Comparison of ENCODE assay signal across 12 cellular contexts in genomic region chr1:244839656-244840055, GRCh38. TPM values are rescaled to one million over a fixed set of nuclear protein-coding genes. Genes with fewer than 3 reads are reported as not detected.
DNase-seq lines count a peak whose midpoint lies in the region; ATAC-seq lines count a peak whose summit lies in the region.
"Had no signal": no experiment of that assay in that cellular context is flagged by ENCODE, and none has a peak within 500 bp of the region (broad histone marks: within the 10 kb centered on the region; RNA-seq: fewer than 3 reads in every experiment).

No MANE protein-coding gene starts in this region.

- intact Hi-C loops in naive thymus-derived CD4-positive, alpha-beta T cell (cut with micrococcal nuclease), result loop anchor here in 1 of 2 donors (5.0 to 10.0 kb wide), 3 partner anchors 515 to 1585 kb away; partner anchors contain the start of genes CEP170 and SDCCAG8

- peak overlapping the region; percentile 32 for H3K27ac Mint-ChIP-seq in activated T-helper 17 cell treated with anti-CD3 and anti-CD28 coated beads, Interleukin-2, amount 50 U/mL, for 72 hours
- peak overlapping the region in 6 of 9 donors; percentile 14 to 63 (median 56) for H3K27ac Mint-ChIP-seq in naive thymus-derived CD4-positive, alpha-beta T cell

- no peaks in the 10 kb centered on the region for H3K9me3 Mint-ChIP-seq in activated T-helper 17 cell treated with anti-CD3 and anti-CD28 coated beads, Interleukin-2, amount 50 U/mL, for 72 hours
- peaks cover 0 to 12% (median 0%) of the 10 kb centered on the region in 11 donors for H3K9me3 Mint-ChIP-seq in naive thymus-derived CD4-positive, alpha-beta T cell

- peaks cover 98% of the 10 kb centered on the region for H3K36me3 Mint-ChIP-seq in activated T-helper 17 cell treated with anti-CD3 and anti-CD28 coated beads, Interleukin-2, amount 50 U/mL, for 72 hours (ENCODE audit: low read depth)
- H3K36me3 Mint-ChIP-seq in naive thymus-derived CD4-positive, alpha-beta T cell, result peaks cover 0 to 53% (median 27%) of the 10 kb centered on the region in 5 donors

- CTCF ChIA-PET in naive thymus-derived CD4-positive, alpha-beta T cell (lab: Charles Lee), result interaction anchor here (1.2 to 8.1 kb wide), 2 partner anchors 10 to 23 kb away, joined by 3 to 83 read pairs; partner anchors contain the start of gene HNRNPU

- no peak overlapping the region for H4K91ac ChIP-seq in neuronal stem cell (ENCODE audit: low read depth, low read length, poor library complexity)

- H3K9ac ChIP-seq in neuronal stem cell (ENCODE audit: low read depth, low read length, poor library complexity), result no peak overlapping the region

- H4K8ac ChIP-seq in neuronal stem cell (ENCODE audit: low read depth, low read length), result no peak overlapping the region

- no peak for ATAC-seq in activated T-helper 17 cell treated with anti-CD3 and anti-CD28 coated beads, Interleukin-2, amount 50 U/mL, for 72 hours (replicated peaks)
- ATAC-seq in naive thymus-derived CD4-positive, alpha-beta T cell, result no peak

- H3K27me3 ChIP-seq in naive thymus-derived CD4-positive, alpha-beta T cell (ENCODE audit: control insufficient read depth in 2 of 2, insufficient read depth in 2 of 2, low read length in 2 of 2), result no peaks in the 10 kb centered on the region
- no peaks in the 10 kb centered on the region for H3K27me3 ChIP-seq in neuronal stem cell (ENCODE audit: control insufficient read depth in 3 of 3, insufficient read depth in 3 of 3, low read depth in 1 of 3, low read length in 3 of 3)

- H3K4me1 ChIP-seq in naive thymus-derived CD4-positive, alpha-beta T cell (ENCODE audit: control insufficient read depth in 2 of 2, insufficient read depth in 2 of 2, low read length in 2 of 2), result peaks cover 26 to 27% of the 10 kb centered on the region in 2 donors
- peaks cover 1 to 3% of the 10 kb centered on the region in 2 donors for H3K4me1 ChIP-seq in neuronal stem cell (ENCODE audit: control insufficient read depth in 2 of 2, insufficient read depth in 1 of 2, low read depth in 1 of 2, low read length in 2 of 2)

- H2BK5ac ChIP-seq in neuronal stem cell (ENCODE audit: low read length), result no peak overlapping the region

- H3K18ac ChIP-seq in neuronal stem cell (ENCODE audit: low read length), result no peak overlapping the region

- peak overlapping the region; percentile 93 for H3K4me3 Mint-ChIP-seq in activated T-helper 17 cell treated with anti-CD3 and anti-CD28 coated beads, Interleukin-2, amount 50 U/mL, for 72 hours
- peak overlapping the region in 3 of 10 donors; percentile 9 to 33 (median 20) for H3K4me3 Mint-ChIP-seq in naive thymus-derived CD4-positive, alpha-beta T cell

- WGBS in neuronal stem cell (ENCODE audit: extremely low coverage in 2 of 2, insufficient read length in 2 of 2, insufficient replicate concordance in 1 of 2), 2 donors, result no CpG with 5 or more reads among the region's 2 CpGs

- no peak overlapping the region for H3K23ac ChIP-seq in neuronal stem cell (ENCODE audit: low read depth, low read length, poor library complexity)

- no peak overlapping the region for H3K4me2 ChIP-seq in neuronal stem cell (ENCODE audit: insufficient read depth, low read length, poor library complexity, severe bottlenecking)

- H2AFZ ChIP-seq in neuronal stem cell (ENCODE audit: low read length), result no peak overlapping the region

- H3K4ac ChIP-seq in neuronal stem cell (ENCODE audit: low read length), result no peak overlapping the region

- H3K27me3 Mint-ChIP-seq in activated T-helper 17 cell treated with anti-CD3 and anti-CD28 coated beads, Interleukin-2, amount 50 U/mL, for 72 hours, result no peaks in the 10 kb centered on the region
- no peaks in the 10 kb centered on the region for H3K27me3 Mint-ChIP-seq in naive thymus-derived CD4-positive, alpha-beta T cell

- H2BK12ac ChIP-seq in neuronal stem cell (ENCODE audit: low read length), result no peak overlapping the region

- no peak overlapping the region for H2AK5ac ChIP-seq in neuronal stem cell (ENCODE audit: low read depth, low read length)

- H3K36me3 ChIP-seq in naive thymus-derived CD4-positive, alpha-beta T cell (ENCODE audit: control insufficient read depth in 2 of 3, insufficient read depth in 3 of 3, low read length in 3 of 3), result peaks cover 13 to 47% (median 26%) of the 10 kb centered on the region in 3 experiments
- H3K36me3 ChIP-seq in neuronal stem cell (replicated peaks in 1 of 2; ENCODE audit: control insufficient read depth in 2 of 2, insufficient read depth in 2 of 2, low read length in 2 of 2), result peaks cover 13 to 81% of the 10 kb centered on the region in 2 donors

- H3K14ac ChIP-seq in neuronal stem cell (ENCODE audit: low read length), result no peak overlapping the region

- H3K79me1 ChIP-seq in neuronal stem cell (ENCODE audit: low read depth, low read length), result no peaks in the 10 kb centered on the region

- POLR2A ChIA-PET in naive thymus-derived CD4-positive, alpha-beta T cell (lab: Charles Lee), result interaction anchor here (0.7 to 29.6 kb wide), 3 partner anchors 18 to 1230 kb away, joined by 3 to 1419 read pairs (median 10); partner anchors contain the start of gene HNRNPU

- H2BK15ac ChIP-seq in neuronal stem cell (ENCODE audit: low read length), result no peak overlapping the region

- DNase-seq in DMS79 (lab: John Stamatoyannopoulos, UW) (peak; percentile 35), SHP77 (lab: John Stamatoyannopoulos, UW) (no peak), neuronal stem cell (ENCODE audit: low spot score) (no peak), epidermal melanocyte (ENCODE audit: insufficient read length, low spot score) (no peak), foreskin melanocyte (no peak)
- peak; percentile 63 for DNase-seq in Jurkat, Clone E6-1 (ENCODE audit: low read depth, low spot score)
- DNase-seq in naive thymus-derived CD4-positive, alpha-beta T cell, result no peak
- DNase-seq: dermis blood vessel endothelial cell; NCI-H2171 treated with DMSO at 0.1 percent for 48 hours; stimulated activated CD4-positive, alpha-beta T cell treated with anti-CD3 and anti-CD28 coated beads, Interleukin-2, amount 100 ng/mL, for 48 hours; SW 1271 had no signal

- H3K9me3 ChIP-seq in naive thymus-derived CD4-positive, alpha-beta T cell (ENCODE audit: control insufficient read depth in 2 of 3, low read length in 3 of 3), result no peaks in the 10 kb centered on the region
- H3K9me3 ChIP-seq in neuronal stem cell (replicated peaks in 1 of 2; ENCODE audit: control insufficient read depth in 2 of 2, insufficient read depth in 1 of 2, low read depth in 1 of 2, low read length in 2 of 2), result peaks cover 0 to 4% of the 10 kb centered on the region in 2 donors

- peak overlapping the region; percentile 30 for H3K27ac ChIP-seq in naive thymus-derived CD4-positive, alpha-beta T cell (ENCODE audit: low read depth, low read length)
- H3K27ac ChIP-seq in neuronal stem cell (replicated peaks; ENCODE audit: low read length), result no peak overlapping the region

- peaks cover 33% of the 10 kb centered on the region for H3K4me1 Mint-ChIP-seq in activated T-helper 17 cell treated with anti-CD3 and anti-CD28 coated beads, Interleukin-2, amount 50 U/mL, for 72 hours
- peaks cover 35 to 83% (median 65%) of the 10 kb centered on the region in 7 donors for H3K4me1 Mint-ChIP-seq in naive thymus-derived CD4-positive, alpha-beta T cell

- H2BK120ac ChIP-seq in neuronal stem cell (ENCODE audit: low read depth, low read length), result no peak overlapping the region

- H3K4me3 ChIP-seq in Jurkat, Clone E6-1 (ENCODE audit: low read length), result no peak overlapping the region
- no peak overlapping the region for H3K4me3 ChIP-seq in naive thymus-derived CD4-positive, alpha-beta T cell (ENCODE audit: low read length)
- no peak overlapping the region for H3K4me3 ChIP-seq in neuronal stem cell (ENCODE audit: low read length in 2 of 2)

RNA-seq across cellular contexts. Expression of gene COX20, which starts 4.2 kb away (rescaled TPM):
- 64.0 TPM for polyA plus RNA-seq in Jurkat, Clone E6-1 (2012; ENCODE audit: insufficient read depth, insufficient read length)
- total RNA-seq in activated T-helper 17 cell treated with anti-CD3 and anti-CD28 coated beads, Interleukin-2, amount 50 U/mL, for 72 hours, result 10 to 100 TPM; 38.7 to 43.1 TPM
- 10 to 100 TPM; 23.5 to 31.0 (median 27.8) TPM for total RNA-seq in naive thymus-derived CD4-positive, alpha-beta T cell
- polyA plus RNA-seq in naive thymus-derived CD4-positive, alpha-beta T cell, result 10 to 100 TPM; 17.1 to 43.7 TPM
- 32.4 TPM for polyA plus RNA-seq in neuronal stem cell (2013, experiment 1 of 2)
- 32.4 TPM for polyA plus RNA-seq in neuronal stem cell (2013, experiment 2 of 2)

RNA-seq across cellular contexts. Expression of gene HNRNPU, which starts 24.7 kb away (rescaled TPM):
- 519 TPM for polyA plus RNA-seq in Jurkat, Clone E6-1 (2012; ENCODE audit: insufficient read depth, insufficient read length)
- total RNA-seq in activated T-helper 17 cell treated with anti-CD3 and anti-CD28 coated beads, Interleukin-2, amount 50 U/mL, for 72 hours, result 100 to 1,000 TPM; 336 to 438 TPM
- 100 to 1,000 TPM; 378 to 509 (median 428) TPM for total RNA-seq in naive thymus-derived CD4-positive, alpha-beta T cell
- 100 to 1,000 TPM; 282 to 474 TPM for polyA plus RNA-seq in naive thymus-derived CD4-positive, alpha-beta T cell
- polyA plus RNA-seq in neuronal stem cell (2013, experiment 1 of 2), result 302 TPM
- 312 TPM for polyA plus RNA-seq in neuronal stem cell (2013, experiment 2 of 2)

Comparison
In these comparisons a context has a peak if more than half of its experiments do, and no peak if none do; other contexts are left out.
1. DNase-seq: peak in DMS79 (single experiment) and Jurkat, Clone E6-1 (single experiment); none in naive thymus-derived CD4-positive, alpha-beta T cell (0 of 9), SHP77 (0 of 2), neuronal stem cell (single experiment), epidermal melanocyte (single experiment) and foreskin melanocyte (single experiment).